ENCODE assay signal across 12 cellular contexts in genomic region chr16:66930189-66930588, GRCh38. TPM values are rescaled to one million over a fixed set of nuclear protein-coding genes. Genes with fewer than 3 reads are reported as not detected.
A peak's percentile ranks its signal among the peaks of the same experiment; 100 is the strongest.
DNase-seq lines count a peak whose midpoint lies in the region; FAIRE-seq and TF ChIP-seq lines count a peak whose summit lies in the region.
"Had no signal": no experiment of that assay in that cellular context is flagged by ENCODE, and none has a peak within 500 bp of the region (broad histone marks: within the 10 kb centered on the region; RNA-seq: fewer than 3 reads in every experiment).

No MANE protein-coding gene starts in this region.

- peaks cover 25% of the 10 kb centered on the region for H3K27me3 Mint-ChIP-seq in activated naive CD4-positive, alpha-beta T cell treated with anti-CD3 and anti-CD28 coated beads, Interleukin-2, amount 10 ng/mL, durations not matched to agents 7 days and 5 days

- DNase-seq in H54 (ENCODE audit: insufficient read length, low spot score), result peak; percentile 84
- peak; percentile 37 for DNase-seq in OCI-M1 (lab: John Stamatoyannopoulos, UW)
- peak; percentile 82 for DNase-seq in epithelial cell of proximal tubule (ENCODE audit: low read depth)
- DNase-seq in myocyte (ENCODE audit: low read depth), result peak; percentile 66
- DNase-seq in NCI-H774 (lab: John Stamatoyannopoulos, UW), result no peak
- no peak for DNase-seq in DMS153 treated with DMSO at 0.1 percent for 48 hours (lab: John Stamatoyannopoulos, UW; ENCODE audit: unreplicated experiment)
- DNase-seq in cerebellum (ENCODE audit: low spot score), result no peak
- DNase-seq in activated naive CD4-positive, alpha-beta T cell treated with anti-CD3 and anti-CD28 coated beads, Interleukin-2, amount 10 ng/mL, durations not matched to agents 7 days and 5 days, result no peak
- DNase-seq: activated CD4-positive, alpha-beta T cell treated with anti-CD3 and anti-CD28 coated beads, Interleukin-2, amount 50 U/mL, for 4 hours; NCI-H146; SJCRH30; stimulated activated naive CD4-positive, alpha-beta T cell treated with Interleukin-2 at 50 U/mL for 16 hours had no signal

- H3K36me3 Mint-ChIP-seq in activated naive CD4-positive, alpha-beta T cell treated with anti-CD3 and anti-CD28 coated beads, Interleukin-2, amount 10 ng/mL, durations not matched to agents 7 days and 5 days, result peaks cover 27% of the 10 kb centered on the region

- no peak for TF ChIP-seq CTCF in epithelial cell of proximal tubule (conservative IDR thresholded peaks at IDR 0.05; ENCODE audit: low read depth, low read length)

- H3K4me3 Mint-ChIP-seq in activated naive CD4-positive, alpha-beta T cell treated with anti-CD3 and anti-CD28 coated beads, Interleukin-2, amount 10 ng/mL, durations not matched to agents 7 days and 5 days, result no peak overlapping the region

- peaks cover 43% of the 10 kb centered on the region for H3K4me1 Mint-ChIP-seq in activated naive CD4-positive, alpha-beta T cell treated with anti-CD3 and anti-CD28 coated beads, Interleukin-2, amount 10 ng/mL, durations not matched to agents 7 days and 5 days

- CTCF ChIA-PET in activated naive CD4-positive, alpha-beta T cell treated with anti-CD3 and anti-CD28 coated beads, Interleukin-2, amount 10 ng/mL, durations not matched to agents 7 days and 5 days (lab: Charles Lee), result interaction anchor here (0.9 to 1.3 kb wide), 2 partner anchors 9 to 35 kb away, joined by 3 to 6 read pairs; no protein-coding TSS in a partner anchor

- H3K4me3 ChIP-seq in epithelial cell of proximal tubule (ENCODE audit: low read depth, low read length), result no peak overlapping the region
- H3K4me3 ChIP-seq: SJCRH30 had no signal

- FAIRE-seq in H54 (lab: Jason Lieb, UNC), result no peak

- no peak for TF ChIP-seq POLR2A in H54 (IDR thresholded peaks at IDR 0.05; ENCODE audit: low read depth, low read length)

- no peak overlapping the region for H3K27ac Mint-ChIP-seq in activated naive CD4-positive, alpha-beta T cell treated with anti-CD3 and anti-CD28 coated beads, Interleukin-2, amount 10 ng/mL, durations not matched to agents 7 days and 5 days

- H3K9me3 Mint-ChIP-seq in activated naive CD4-positive, alpha-beta T cell treated with anti-CD3 and anti-CD28 coated beads, Interleukin-2, amount 10 ng/mL, durations not matched to agents 7 days and 5 days, result no peaks in the 10 kb centered on the region

RNA-seq across cellular contexts. Expression of gene CIAO2B, which starts 4.0 kb away (rescaled TPM):
- total RNA-seq in epithelial cell of proximal tubule (123 and 178 TPM in 2 replicates), myocyte (168 and 235 TPM in 2 replicates), cerebellum (60.5 TPM)
- polyA plus RNA-seq in myocyte (2012), result 253 TPM

RNA-seq across cellular contexts. Expression of gene RRAD, which starts 4.9 kb away (rescaled TPM):
- total RNA-seq in epithelial cell of proximal tubule, result 6.5 and 40.2 TPM in 2 replicates
- 26.3 and 60.5 TPM in 2 replicates for total RNA-seq in myocyte
- 8.5 TPM for polyA plus RNA-seq in myocyte (2012)
- total RNA-seq in cerebellum, result 1.1 TPM

RNA-seq across cellular contexts. Expression of gene CES2, which starts 5.1 kb away (rescaled TPM):
- total RNA-seq in epithelial cell of proximal tubule (10.9 and 20.9 TPM in 2 replicates), myocyte (70.7 and 81.0 TPM in 2 replicates), cerebellum (32.0 TPM)
- 42.7 TPM for polyA plus RNA-seq in myocyte (2012)

RNA-seq across cellular contexts. Expression of gene CDH16, which starts 11.5 kb away (rescaled TPM):
- total RNA-seq in epithelial cell of proximal tubule, result 0.14 and 0.81 TPM in 2 replicates
- 1.1 TPM in 1 of 2 replicates, not detected in the other for total RNA-seq in myocyte
- polyA plus RNA-seq in myocyte (2012), result not detected
- not detected for total RNA-seq in cerebellum
- total RNA-seq: SJCRH30 had no signal

RNA-seq across cellular contexts. Expression of gene CES3, which starts 30.9 kb away (rescaled TPM):
- total RNA-seq in epithelial cell of proximal tubule, result 0.75 TPM in 1 of 2 replicates, not detected in the other
- 1.7 and 1.9 TPM in 2 replicates for total RNA-seq in myocyte
- 0.19 TPM for polyA plus RNA-seq in myocyte (2012)
- total RNA-seq in cerebellum, result 1.5 TPM

Comparison
In these comparisons a context has a peak if more than half of its experiments do, and no peak if none do; other contexts are left out.
1. DNase-seq: peak in H54 (single experiment), OCI-M1 (single experiment), epithelial cell of proximal tubule (single experiment) and myocyte (single experiment); none in NCI-H774 (single experiment), DMS153 treated with DMSO at 0.1 percent for 48 hours (single experiment), cerebellum (single experiment) and activated naive CD4-positive, alpha-beta T cell treated with anti-CD3 and anti-CD28 coated beads, Interleukin-2, amount 10 ng/mL, durations not matched to agents 7 days and 5 days (single experiment).